In genomic region chr3:17035033-17035432, GRCh38 we compare ENCODE assay signal across 19 cellular contexts.
DNase-seq lines count a peak whose midpoint lies in the region; ATAC-seq and TF ChIP-seq lines count a peak whose summit lies in the region.
"Had no signal": no experiment of that assay in that cellular context is flagged by ENCODE, and none has a peak within 500 bp of the region (broad histone marks: within the 10 kb centered on the region; RNA-seq: fewer than 3 reads in every experiment).

No MANE protein-coding gene starts in this region.

- H3K9me3 ChIP-seq in psoas muscle: no peaks in the 10 kb centered on the region
- H3K9me3 ChIP-seq in MM.1S (replicated peaks; ENCODE audit: insufficient read depth, low read length): no peaks in the 10 kb centered on the region
- H3K9me3 ChIP-seq: A549, Caco-2, MG63, SJSA1 had no signal

- H3F3A ChIP-seq in MM.1S (ENCODE audit: insufficient read depth, low read length): 0 out of 2 replicates have a peak, but pooled peaks cover 4% of the 10 kb centered on the region

- peaks cover 22% of the 10 kb centered on the region; the same call in 1 of the 2 replicates for H3K79me2 ChIP-seq in MM.1S (ENCODE audit: low read length)

- no peaks in the 10 kb centered on the region for H3K36me3 ChIP-seq in psoas muscle (ENCODE audit: insufficient read depth in 1 of 2, low read depth in 1 of 2)
- H3K36me3 ChIP-seq in MM.1S (replicated peaks; ENCODE audit: insufficient read depth, low read length): no peaks in the 10 kb centered on the region
- H3K36me3 ChIP-seq: MG63, SJSA1 had no signal

- TF ChIP-seq POLR2A in NB4 (IDR thresholded peaks at IDR 0.05; ENCODE audit: extremely low read depth, insufficient read length): no peak

- H3K27me3 ChIP-seq in psoas muscle (ENCODE audit: insufficient read depth in 3 of 3, low read length in 2 of 3) (no peaks in the 10 kb centered on the region), MM.1S (replicated peaks; ENCODE audit: insufficient read depth, low read length) (no peaks in the 10 kb centered on the region)
- H3K27me3 ChIP-seq: MG63, SJSA1 had no signal

- peaks cover 31% of the 10 kb centered on the region for H3K36me3 Mint-ChIP-seq in activated naive CD8-positive, alpha-beta T cell treated with anti-CD3 and anti-CD28 coated beads, Interleukin-2, amount 10 ng/mL, durations not matched to agents 7 days and 5 days
- H3K36me3 Mint-ChIP-seq in activated naive CD8-positive, alpha-beta T cell treated with anti-CD3 and anti-CD28 coated beads, Interleukin-2, amount 50 U/mL, for 24 hours (ENCODE audit: low read depth): peaks cover 4% of the 10 kb centered on the region
- peaks cover 0 to 4% (median 0%) of the 10 kb centered on the region in 3 donors for H3K36me3 Mint-ChIP-seq in immature natural killer cell
- no peaks in the 10 kb centered on the region for H3K36me3 Mint-ChIP-seq in glutamatergic neuron (ENCODE audit: unreplicated experiment)
- peaks cover 12% of the 10 kb centered on the region for H3K36me3 Mint-ChIP-seq in stimulated activated memory B cell treated with anti-CD40 and anti-IgM and Interleukin-4, amounts not matched to agents 10 μg/mL and 1 μg/mL and 100 μg/mL, for 72 hours

- H3K4me1 Mint-ChIP-seq in activated naive CD8-positive, alpha-beta T cell treated with anti-CD3 and anti-CD28 coated beads, Interleukin-2, amount 10 ng/mL, durations not matched to agents 7 days and 5 days: peaks cover 49% of the 10 kb centered on the region
- peaks cover 63% of the 10 kb centered on the region for H3K4me1 Mint-ChIP-seq in activated naive CD8-positive, alpha-beta T cell treated with anti-CD3 and anti-CD28 coated beads, Interleukin-2, amount 50 U/mL, for 24 hours
- H3K4me1 Mint-ChIP-seq in immature natural killer cell (peaks cover 77 to 95% of the 10 kb centered on the region in 2 donors), glutamatergic neuron (ENCODE audit: low read depth, unreplicated experiment) (peaks cover 9% of the 10 kb centered on the region)
- peaks cover 27% of the 10 kb centered on the region for H3K4me1 Mint-ChIP-seq in stimulated activated memory B cell treated with anti-CD40 and anti-IgM and Interleukin-4, amounts not matched to agents 10 μg/mL and 1 μg/mL and 100 μg/mL, for 72 hours

- H3K27ac ChIP-seq in psoas muscle: peak overlapping the region; percentile 6
- no peak overlapping the region for H3K27ac ChIP-seq in MM.1S (ENCODE audit: low read length)
- H3K27ac ChIP-seq: A549, PC-9, SJSA1 had no signal

- no peaks in the 10 kb centered on the region for H3K27me3 Mint-ChIP-seq in activated naive CD8-positive, alpha-beta T cell treated with anti-CD3 and anti-CD28 coated beads, Interleukin-2, amount 10 ng/mL, durations not matched to agents 7 days and 5 days
- H3K27me3 Mint-ChIP-seq in activated naive CD8-positive, alpha-beta T cell treated with anti-CD3 and anti-CD28 coated beads, Interleukin-2, amount 50 U/mL, for 24 hours: no peaks in the 10 kb centered on the region
- H3K27me3 Mint-ChIP-seq in immature natural killer cell (ENCODE audit: low read depth in 3 of 3) (no peaks in the 10 kb centered on the region), glutamatergic neuron (ENCODE audit: unreplicated experiment) (no peaks in the 10 kb centered on the region)
- no peaks in the 10 kb centered on the region for H3K27me3 Mint-ChIP-seq in stimulated activated memory B cell treated with anti-CD40 and anti-IgM and Interleukin-4, amounts not matched to agents 10 μg/mL and 1 μg/mL and 100 μg/mL, for 72 hours

- H3K9ac ChIP-seq in MM.1S (ENCODE audit: low read length): no peak overlapping the region

- H2AFZ ChIP-seq in MM.1S (ENCODE audit: low read length): no peak overlapping the region
- H2AFZ ChIP-seq: PC-9 had no signal

- DNase-seq in activated naive CD8-positive, alpha-beta T cell treated with anti-CD3 and anti-CD28 coated beads, Interleukin-2, amount 10 ng/mL, durations not matched to agents 7 days and 5 days: no peak
- DNase-seq in activated naive CD8-positive, alpha-beta T cell treated with anti-CD3 and anti-CD28 coated beads, Interleukin-2, amount 50 U/mL, for 24 hours: no peak
- DNase-seq in NB4 (ENCODE audit: low read depth) (peak; percentile 39), immature natural killer cell (no peak), psoas muscle (no peak), glutamatergic neuron (no peak), MM.1S (no peak)
- DNase-seq: Caco-2, DMS153, EL, MG63, NCI-H1417 treated with DMSO at 0.1 percent for 48 hours, NCI-H1930, NCI-H446, NCI-H69, PC-9 had no signal

- H3K4me2 ChIP-seq in MM.1S (ENCODE audit: low read depth, low read length): no peak overlapping the region
- H3K4me2 ChIP-seq: A549, PC-9 had no signal

- WGBS in psoas muscle, 3 donors: 82 to 87% (median 87%) methylated on average over 5 of the region's 5 CpGs

- H3K4me3 Mint-ChIP-seq in activated naive CD8-positive, alpha-beta T cell treated with anti-CD3 and anti-CD28 coated beads, Interleukin-2, amount 10 ng/mL, durations not matched to agents 7 days and 5 days: no peak overlapping the region
- no peak overlapping the region for H3K4me3 Mint-ChIP-seq in activated naive CD8-positive, alpha-beta T cell treated with anti-CD3 and anti-CD28 coated beads, Interleukin-2, amount 50 U/mL, for 24 hours
- peak overlapping the region in 4 of 5 donors; percentile 1 to 31 (median 14) for H3K4me3 Mint-ChIP-seq in immature natural killer cell
- no peak overlapping the region for H3K4me3 Mint-ChIP-seq in glutamatergic neuron (ENCODE audit: unreplicated experiment)
- no peak overlapping the region for H3K4me3 Mint-ChIP-seq in stimulated activated memory B cell treated with anti-CD40 and anti-IgM and Interleukin-4, amounts not matched to agents 10 μg/mL and 1 μg/mL and 100 μg/mL, for 72 hours

- intact Hi-C loops in psoas muscle (cut with DNase I): no loop called here

- no peak for ATAC-seq in activated naive CD8-positive, alpha-beta T cell treated with anti-CD3 and anti-CD28 coated beads, Interleukin-2, amount 10 ng/mL, durations not matched to agents 7 days and 5 days (ENCODE audit: low read depth)
- no peak for ATAC-seq in activated naive CD8-positive, alpha-beta T cell treated with anti-CD3 and anti-CD28 coated beads, Interleukin-2, amount 50 U/mL, for 24 hours
- no peak for ATAC-seq in psoas muscle
- ATAC-seq in stimulated activated memory B cell treated with anti-CD40 and anti-IgM and Interleukin-4, amounts not matched to agents 10 μg/mL and 1 μg/mL and 100 μg/mL, for 72 hours: no peak
- ATAC-seq: A549 had no signal

- no peaks in the 10 kb centered on the region for H3K9me2 ChIP-seq in MM.1S (replicated peaks; ENCODE audit: insufficient read depth, low read length)

- no peaks in the 10 kb centered on the region for H3K9me3 Mint-ChIP-seq in activated naive CD8-positive, alpha-beta T cell treated with anti-CD3 and anti-CD28 coated beads, Interleukin-2, amount 10 ng/mL, durations not matched to agents 7 days and 5 days
- no peaks in the 10 kb centered on the region for H3K9me3 Mint-ChIP-seq in activated naive CD8-positive, alpha-beta T cell treated with anti-CD3 and anti-CD28 coated beads, Interleukin-2, amount 50 U/mL, for 24 hours
- H3K9me3 Mint-ChIP-seq in immature natural killer cell (no peaks in the 10 kb centered on the region), glutamatergic neuron (ENCODE audit: unreplicated experiment) (no peaks in the 10 kb centered on the region)
- no peaks in the 10 kb centered on the region for H3K9me3 Mint-ChIP-seq in stimulated activated memory B cell treated with anti-CD40 and anti-IgM and Interleukin-4, amounts not matched to agents 10 μg/mL and 1 μg/mL and 100 μg/mL, for 72 hours

- no peaks in the 10 kb centered on the region for H4K20me1 ChIP-seq in MM.1S (ENCODE audit: insufficient read depth, low read length)

- peak overlapping the region; percentile 22 for H3K27ac Mint-ChIP-seq in activated naive CD8-positive, alpha-beta T cell treated with anti-CD3 and anti-CD28 coated beads, Interleukin-2, amount 10 ng/mL, durations not matched to agents 7 days and 5 days
- H3K27ac Mint-ChIP-seq in activated naive CD8-positive, alpha-beta T cell treated with anti-CD3 and anti-CD28 coated beads, Interleukin-2, amount 50 U/mL, for 24 hours: no peak overlapping the region
- H3K27ac Mint-ChIP-seq in immature natural killer cell (peak overlapping the region; percentile 13 to 74 (median 34)), glutamatergic neuron (ENCODE audit: unreplicated experiment) (no peak overlapping the region)
- no peak overlapping the region for H3K27ac Mint-ChIP-seq in stimulated activated memory B cell treated with anti-CD40 and anti-IgM and Interleukin-4, amounts not matched to agents 10 μg/mL and 1 μg/mL and 100 μg/mL, for 72 hours

- POLR2A ChIA-PET in activated naive CD8-positive, alpha-beta T cell treated with anti-CD3 and anti-CD28 coated beads, Interleukin-2, amount 10 ng/mL, durations not matched to agents 7 days and 5 days (lab: Charles Lee): interaction anchor here (1.4 kb wide), 1 partner anchor 151 kb away, joined by 3 read pairs; no protein-coding TSS in a partner anchor

- H3K4me1 ChIP-seq in psoas muscle (peaks cover 28% of the 10 kb centered on the region), MM.1S (ENCODE audit: low read length) (peaks cover 20% of the 10 kb centered on the region)
- H3K4me1 ChIP-seq: Caco-2 had no signal

- H3K4me3 ChIP-seq in NB4 (ENCODE audit: low read depth, low read length) (no peak overlapping the region), psoas muscle (no peak overlapping the region), MM.1S (ENCODE audit: low read length) (no peak overlapping the region)
- H3K4me3 ChIP-seq: A549, MG63, PC-9, SJSA1 had no signal

- no peak for TF ChIP-seq CTCF in NB4 (IDR thresholded peaks at IDR 0.05; ENCODE audit: low read depth, low read length)
- TF ChIP-seq CTCF in psoas muscle (IDR thresholded peaks at IDR 0.05): no peak
- TF ChIP-seq CTCF in glutamatergic neuron (IDR thresholded peaks at IDR 0.05; ENCODE audit: partially characterized antibody, unreplicated experiment): no peak
- TF ChIP-seq CTCF in MM.1S (IDR thresholded peaks at IDR 0.05; ENCODE audit: low read length): no peak

Comparison
In these comparisons a context has a peak if more than half of its experiments do, and no peak if none do; other contexts are left out.
1. H3K27ac Mint-ChIP-seq: peak in activated naive CD8-positive, alpha-beta T cell treated with anti-CD3 and anti-CD28 coated beads, Interleukin-2, amount 10 ng/mL, durations not matched to agents 7 days and 5 days (single experiment) and immature natural killer cell (6 of 6); none in activated naive CD8-positive, alpha-beta T cell treated with anti-CD3 and anti-CD28 coated beads, Interleukin-2, amount 50 U/mL, for 24 hours (single experiment), glutamatergic neuron (single experiment) and stimulated activated memory B cell treated with anti-CD40 and anti-IgM and Interleukin-4, amounts not matched to agents 10 μg/mL and 1 μg/mL and 100 μg/mL, for 72 hours (single experiment).
2. H3K4me3 Mint-ChIP-seq: peak in immature natural killer cell (4 of 5); none in activated naive CD8-positive, alpha-beta T cell treated with anti-CD3 and anti-CD28 coated beads, Interleukin-2, amount 10 ng/mL, durations not matched to agents 7 days and 5 days (single experiment), activated naive CD8-positive, alpha-beta T cell treated with anti-CD3 and anti-CD28 coated beads, Interleukin-2, amount 50 U/mL, for 24 hours (single experiment), glutamatergic neuron (single experiment) and stimulated activated memory B cell treated with anti-CD40 and anti-IgM and Interleukin-4, amounts not matched to agents 10 μg/mL and 1 μg/mL and 100 μg/mL, for 72 hours (single experiment).